2 cellular contexts compared by ENCODE assay signal in genomic region chr9:4301971-4302427, GRCh38.
TF ChIP-seq lines count a peak whose summit lies in the region.

No MANE protein-coding gene starts in this region.

TF ChIP-seq in K562, 482 proteins besides CTCF, POLR2A, EP300 and RAD21 (continued from another document):
- TF ChIP-seq ZNF277 (CRISPR knock-in tag; IDR thresholded peaks at IDR 0.05; ENCODE audit: borderline replicate concordance) (no peak), ESRRB (CRISPR knock-in tag; IDR thresholded peaks at IDR 0.05; ENCODE audit: borderline replicate concordance) (no peak)

TF ChIP-seq in GM23338, 12 proteins besides CTCF, POLR2A, EP300 and RAD21 (continued from another document):
- TF ChIP-seq ETS1 (IDR thresholded peaks at IDR 0.05) = no peak
- TF ChIP-seq ZNF331 (CRISPR knock-in tag; IDR thresholded peaks at IDR 0.05; ENCODE audit: low read depth) = no peak
- TF ChIP-seq ZNF462 (CRISPR knock-in tag; IDR thresholded peaks at IDR 0.05) = no peak
- TF ChIP-seq POLR2AphosphoS5 (IDR thresholded peaks at IDR 0.05; ENCODE audit: low read depth) = no peak
- no peak for TF ChIP-seq REST (IDR thresholded peaks at IDR 0.05; ENCODE audit: unreplicated experiment)
- TF ChIP-seq EZH2 (IDR thresholded peaks at IDR 0.05; ENCODE audit: low read depth, unreplicated experiment) = no peak
- TF ChIP-seq ZNF114 (CRISPR knock-in tag; IDR thresholded peaks at IDR 0.05) = no peak
- TF ChIP-seq JUNB (IDR thresholded peaks at IDR 0.05; ENCODE audit: unreplicated experiment) = no peak
